ENCODE assay signal across 8 cellular contexts in genomic region chr6:132814716-132815570, GRCh38. TPM values are rescaled to one million over a fixed set of nuclear protein-coding genes. Genes with fewer than 3 reads are reported as not detected.
DNase-seq lines count a peak whose midpoint lies in the region; ATAC-seq and TF ChIP-seq lines count a peak whose summit lies in the region.

No MANE protein-coding gene starts in this region.

- DNase-seq in Caco-2 (no peak), M059J (ENCODE audit: low read depth) (peak; percentile 9), astrocyte of the cerebellum (ENCODE audit: low read depth) (no peak), left colon (no peak), NCI-H1105 (lab: John Stamatoyannopoulos, UW) (no peak), COLO668 (lab: John Stamatoyannopoulos, UW; ENCODE audit: unreplicated experiment) (no peak)

- H3K4me3 Mint-ChIP-seq in Caco-2 (ENCODE audit: unreplicated experiment): peak overlapping the region; percentile 97

- CTCF ChIA-PET in Caco-2 (lab: Charles Lee): interaction anchor here (0.9 kb wide), 1 partner anchor 754 kb away, joined by 3 read pairs; no protein-coding TSS in a partner anchor

- H3K4me1 Mint-ChIP-seq in Caco-2 (ENCODE audit: low read depth, unreplicated experiment): peaks cover 17% of the 10 kb centered on the region

- peak; percentile 9 for ATAC-seq in GM21723 (IDR thresholded peaks at IDR 0.05; ENCODE audit: unreplicated experiment)
- ATAC-seq in left colon: peak; percentile 5

- no peaks in the 10 kb centered on the region for H3K9me3 Mint-ChIP-seq in Caco-2 (ENCODE audit: unreplicated experiment)

- H3K27me3 ChIP-seq in Caco-2 (replicated peaks; ENCODE audit: control insufficient read depth, insufficient read depth, low read length): no peaks in the 10 kb centered on the region

- BruUV-seq in Caco-2 (replicated peaks; lab: Mats Ljungman, UMichigan): TSS peak; percentile 68

- peak overlapping the region; percentile 85 for H3K4me3 ChIP-seq in Caco-2 (ENCODE audit: low read depth, low read length)
- peak overlapping the region; percentile 82 for H3K4me3 ChIP-seq in astrocyte of the cerebellum (ENCODE audit: low read depth, low read length)

- POLR2A ChIA-PET in Caco-2 (lab: Charles Lee): interaction anchor here (1.3 to 1.5 kb wide), 2 partner anchors 16 to 302 kb away, joined by 3 to 6 read pairs; partner anchors contain the start of gene STX7

- no peak for TF ChIP-seq CTCF in Caco-2 (IDR thresholded peaks at IDR 0.05; ENCODE audit: insufficient read depth in 1 of 2, low read depth in 1 of 2, low read length in 1 of 2, severe bottlenecking in 1 of 2, unreplicated experiment in 1 of 2)
- TF ChIP-seq CTCF in astrocyte of the cerebellum (IDR thresholded peaks at IDR 0.05; ENCODE audit: low read depth, low read length, missing control alignments): no peak

- H3K27ac Mint-ChIP-seq in Caco-2 (ENCODE audit: unreplicated experiment): peak overlapping the region; percentile 98

- no peaks in the 10 kb centered on the region for H3K27me3 Mint-ChIP-seq in Caco-2 (ENCODE audit: insufficient read depth, unreplicated experiment)

- peak overlapping the region; percentile 63 for H3K27ac ChIP-seq in temporal lobe (ENCODE audit: low read depth, low read length)

- peaks cover 5% of the 10 kb centered on the region; the same call in 1 of the 2 replicates for H3K4me1 ChIP-seq in Caco-2

- no peaks in the 10 kb centered on the region for H3K9me3 ChIP-seq in Caco-2

- in situ Hi-C loops in astrocyte of the cerebellum (cut with HindIII; ENCODE audit: low sequenced_read_pairs): no loop called here

- H3K36me3 ChIP-seq in Caco-2 (ENCODE audit: control insufficient read depth, insufficient read depth, low read length): peaks cover 14% of the 10 kb centered on the region

- intact Hi-C loops in Caco-2 (cut with micrococcal nuclease; ENCODE audit: unreplicated experiment) (loop anchor here (1.0 kb wide), 1 partner anchor 303 kb away; no protein-coding TSS in a partner anchor), left colon (cut with DNase I, micrococcal nuclease) (no loop called here)

- H3K36me3 Mint-ChIP-seq in Caco-2 (ENCODE audit: insufficient read depth, unreplicated experiment): peaks cover 72% of the 10 kb centered on the region

RNA-seq across cellular contexts. Expression of gene RPS12, which starts 0.6 kb away (rescaled TPM):
- 1,111 and 1,154 TPM in 2 replicates for total RNA-seq in Caco-2 (2022)
- 1,221 and 1,446 TPM in 2 replicates for total RNA-seq in M059J (2014; rRNA removed; shearing (Covaris generic))
- 100 to 1,000 TPM; 733 to 792 TPM for total RNA-seq in left colon
- total RNA-seq in temporal lobe: 411 TPM

RNA-seq across cellular contexts. Expression of gene SLC18B1, which starts 16.5 kb away (rescaled TPM):
- 7.8 and 11.3 TPM in 2 replicates for total RNA-seq in Caco-2 (2022)
- total RNA-seq in M059J (2014; rRNA removed; shearing (Covaris generic)): 13.8 and 19.4 TPM in 2 replicates
- total RNA-seq in left colon: 10 to 100 TPM; 13.4 to 17.1 TPM
- total RNA-seq in temporal lobe: 10.8 TPM

RNA-seq across cellular contexts. Expression of gene VNN2, which starts 57.2 kb away (rescaled TPM):
- not detected in 2 replicates for total RNA-seq in Caco-2 (2022)
- total RNA-seq in M059J (2014; rRNA removed; shearing (Covaris generic)): 0.32 and 1.9 TPM in 2 replicates
- 1 to 10 TPM in 1 of 2 donors, under 1 TPM in 1; 0.95 to 1.1 TPM for total RNA-seq in left colon
- 0.98 TPM for total RNA-seq in temporal lobe
